In the genomic region with DNA sequence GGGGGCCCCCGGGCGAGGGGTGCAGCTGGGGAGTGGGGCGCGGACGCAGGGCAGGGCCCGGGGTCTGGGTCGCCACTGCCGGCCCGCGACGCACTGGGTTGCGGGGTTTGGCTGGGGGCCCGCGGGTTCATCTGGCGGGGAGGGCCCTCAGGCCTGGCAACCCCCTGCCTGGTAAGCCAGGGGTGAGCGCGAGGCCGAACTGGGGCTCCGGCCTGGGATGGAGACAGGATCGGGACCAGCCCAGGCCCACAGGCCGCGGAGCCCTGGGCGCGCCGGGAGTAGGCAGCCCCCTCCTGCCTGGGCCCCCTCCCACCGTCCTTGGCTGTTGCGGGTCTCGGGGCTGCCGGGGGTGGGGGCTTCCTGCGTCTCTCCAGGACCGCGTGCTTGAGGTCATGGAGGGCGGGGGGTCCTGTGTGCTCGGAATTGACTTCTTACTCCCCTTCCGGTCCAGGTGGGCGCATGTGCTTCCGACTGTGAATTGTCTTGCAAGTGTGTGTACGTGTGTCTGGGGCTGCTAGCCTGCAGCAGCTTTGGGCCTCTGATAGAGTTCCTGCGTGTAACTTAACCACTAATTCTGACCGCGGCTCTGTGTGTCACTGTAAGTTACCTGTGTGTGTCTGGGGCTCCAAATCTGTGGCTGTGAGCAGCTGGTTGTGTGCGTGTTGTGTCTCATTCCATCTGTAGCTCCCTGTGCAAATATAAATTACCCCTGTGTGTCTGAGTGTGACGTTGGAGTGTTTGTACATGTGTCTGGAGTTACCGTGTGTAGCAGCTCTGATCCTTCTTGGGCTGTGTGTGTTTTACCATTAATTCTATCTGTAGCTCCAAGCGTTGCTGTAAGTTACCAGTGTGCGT, we compare ENCODE assay signal across 8 cellular contexts. TPM values are rescaled to one million over a fixed set of nuclear protein-coding genes. Genes with fewer than 3 reads are reported as not detected.
DNase-seq lines count a peak whose midpoint lies in the region; ATAC-seq, FAIRE-seq and TF ChIP-seq lines count a peak whose summit lies in the region.

No MANE protein-coding gene starts in this region.

- H3K4me3 Mint-ChIP-seq in CD4-positive, alpha-beta T cell = peak overlapping the region; percentile 99

- H3K27me3 ChIP-seq in CD4-positive, alpha-beta T cell (ENCODE audit: control insufficient read depth, insufficient read depth, low read length) = no peaks in the 10 kb centered on the region
- H3K27me3 ChIP-seq in OCI-LY3 (ENCODE audit: low read depth, low read length) (no peaks in the 10 kb centered on the region), neutrophil (no peaks in the 10 kb centered on the region), uterus (no peaks in the 10 kb centered on the region)

- no peak for FAIRE-seq in H54 (lab: Jason Lieb, UNC)

- peaks cover 72% of the 10 kb centered on the region for H3K4me1 Mint-ChIP-seq in CD4-positive, alpha-beta T cell (ENCODE audit: low read depth)

- peaks cover 17% of the 10 kb centered on the region; the same call in 1 of the 2 replicates for H3K4me1 ChIP-seq in OCI-LY3 (ENCODE audit: low read length)
- peaks cover 83% of the 10 kb centered on the region in 2 experiments for H3K4me1 ChIP-seq in neutrophil (ENCODE audit: control insufficient read depth in 1 of 2, insufficient read depth in 1 of 2, low read depth in 1 of 2, low read length in 1 of 2)
- no peaks in the 10 kb centered on the region for H3K4me1 ChIP-seq in uterus

- peak; percentile 63 for ATAC-seq in CD4-positive, alpha-beta T cell (ENCODE audit: poor library complexity)

- peak overlapping the region; percentile 77 for H3K4me2 ChIP-seq in OCI-LY3 (ENCODE audit: low read length)

- POLR2A ChIA-PET in CD4-positive, alpha-beta T cell (lab: Charles Lee) = interaction anchor here (1.2 to 10.3 kb wide), 9 partner anchors 8 to 324 kb away, joined by 3 to 205 read pairs (median 6); partner anchors contain the start of genes FXYD5, SCGB2B2, ZNF30 and ZNF302

- TF ChIP-seq POLR2A in H54 (IDR thresholded peaks at IDR 0.05; ENCODE audit: low read depth, low read length) (no peak), uterus (IDR thresholded peaks at IDR 0.05) (no peak)

- TF ChIP-seq CTCF in CD4-positive, alpha-beta T cell (IDR thresholded peaks at IDR 0.05) = no peak
- TF ChIP-seq CTCF in OCI-LY3 (IDR thresholded peaks at IDR 0.05; ENCODE audit: low read depth, low read length) (no peak), fibroblast of the aortic adventitia (IDR thresholded peaks at IDR 0.05; ENCODE audit: insufficient read depth, low read length) (no peak), neutrophil (IDR thresholded peaks at IDR 0.05) (no peak), uterus (IDR thresholded peaks at IDR 0.05) (no peak)

- H3K36me3 ChIP-seq in OCI-LY3 (replicated peaks; ENCODE audit: low read depth, low read length) (peaks cover 19% of the 10 kb centered on the region), neutrophil (peaks cover 13% of the 10 kb centered on the region), uterus (no peaks in the 10 kb centered on the region)

- H3K9me3 ChIP-seq in CD4-positive, alpha-beta T cell (ENCODE audit: control insufficient read depth, low read length) = no peaks in the 10 kb centered on the region
- no peaks in the 10 kb centered on the region for H3K9me3 ChIP-seq in OCI-LY3 (ENCODE audit: insufficient read depth, low read length)
- no peaks in the 10 kb centered on the region for H3K9me3 ChIP-seq in neutrophil
- no peaks in the 10 kb centered on the region for H3K9me3 ChIP-seq in uterus

- H3K36me3 Mint-ChIP-seq in CD4-positive, alpha-beta T cell (ENCODE audit: low read depth) = peaks cover 51% of the 10 kb centered on the region

- peak overlapping the region; percentile 79 for H3K27ac ChIP-seq in CD4-positive, alpha-beta T cell (ENCODE audit: low read depth, low read length)
- H3K27ac ChIP-seq in OCI-LY3 (ENCODE audit: low read length) = peak overlapping the region; percentile 67
- peak overlapping the region; percentile 99 for H3K27ac ChIP-seq in neutrophil
- peak overlapping the region; percentile 99 for H3K27ac ChIP-seq in uterus

- CTCF ChIA-PET in CD4-positive, alpha-beta T cell (lab: Charles Lee) = interaction anchor here (0.9 to 3.5 kb wide), 4 partner anchors 13 to 162 kb away, joined by 3 to 31 read pairs (median 6); no protein-coding TSS in a partner anchor

- peak overlapping the region; percentile 93 for H3K9ac ChIP-seq in OCI-LY3 (ENCODE audit: low read length)

- DNase-seq in CD4-positive, alpha-beta T cell = peak; percentile 48 to 81 (median 60)
- peak; percentile 65 for DNase-seq in H54 (ENCODE audit: insufficient read length, low spot score)
- DNase-seq in activated T-helper 1 cell treated with Interleukin-2 at 50 U/mL for 16 hours (ENCODE audit: low read depth) = peak; percentile 43
- peak; percentile 41 for DNase-seq in fibroblast of the aortic adventitia (ENCODE audit: low read depth)
- DNase-seq in uterus = no peak
- no peak for DNase-seq in ecto neural progenitor cell (ENCODE audit: low spot score)

- H3K9me3 Mint-ChIP-seq in CD4-positive, alpha-beta T cell = no peaks in the 10 kb centered on the region

- H3K79me2 ChIP-seq in OCI-LY3 (ENCODE audit: low read length) = peaks cover 61% of the 10 kb centered on the region

- peak overlapping the region; percentile 98 for H3K27ac Mint-ChIP-seq in CD4-positive, alpha-beta T cell

- peak overlapping the region; percentile 96 for H3K4me3 ChIP-seq in OCI-LY3 (ENCODE audit: low read length)
- peak overlapping the region; percentile 77 for H3K4me3 ChIP-seq in fibroblast of the aortic adventitia (ENCODE audit: low read depth, low read length)
- peak overlapping the region; percentile 74 to 97 for H3K4me3 ChIP-seq in neutrophil (ENCODE audit: low read depth in 1 of 2, low read length in 1 of 2)
- H3K4me3 ChIP-seq in uterus = peak overlapping the region; percentile 65 to 86

- intact Hi-C loops in CD4-positive, alpha-beta T cell (cut with DNase I, micrococcal nuclease) = loop anchor here in 1 of 2 experiments (1.0 to 10.0 kb wide), 4 partner anchors 12 to 326 kb away; partner anchors contain the start of genes SCGB2B2 and ZNF302
- intact Hi-C loops in uterus (cut with DNase I; ENCODE audit: low total_unique reads) = no loop called here

- H4K20me1 ChIP-seq in OCI-LY3 (ENCODE audit: insufficient read depth, low read length) = peaks cover 35% of the 10 kb centered on the region

- H2AFZ ChIP-seq in OCI-LY3 (ENCODE audit: low read depth, low read length) = peak overlapping the region; percentile 53; the same call in 1 of the 2 replicates

- H3K27me3 Mint-ChIP-seq in CD4-positive, alpha-beta T cell = no peaks in the 10 kb centered on the region

RNA-seq across cellular contexts. Expression of gene GRAMD1A, which starts 0.8 kb away (rescaled TPM):
- total RNA-seq in CD4-positive, alpha-beta T cell = 100 to 1,000 TPM; 221 to 229 TPM
- total RNA-seq in fibroblast of the aortic adventitia (ENCODE audit: low replicate concordance) (25.1 and 27.0 TPM in 2 replicates), uterus (10 to 100 TPM; 40.0 to 89.8 (median 52.2) TPM)

RNA-seq across cellular contexts. Expression of gene SCN1B, which starts 29.4 kb away (rescaled TPM):
- total RNA-seq in CD4-positive, alpha-beta T cell = 1 to 10 TPM; 1.4 to 2.3 TPM
- total RNA-seq in fibroblast of the aortic adventitia (ENCODE audit: low replicate concordance) (7.0 and 12.1 TPM in 2 replicates), uterus (10 to 100 TPM in 1 of 4 donors, under 1 TPM in 3; 0.26 to 15.2 (median 0.78) TPM)

RNA-seq across cellular contexts. Expression of gene ZNF792, which starts 36.8 kb away (rescaled TPM):
- total RNA-seq in CD4-positive, alpha-beta T cell = 1 to 10 TPM; 6.8 to 8.9 TPM
- total RNA-seq in fibroblast of the aortic adventitia (ENCODE audit: low replicate concordance) (1.7 and 3.0 TPM in 2 replicates), uterus (10 to 100 TPM in 2 of 4 donors, 1 to 10 TPM in 2; 4.4 to 16.5 (median 10.7) TPM)

RNA-seq across cellular contexts. Expression of gene HPN, which starts 40.6 kb away (rescaled TPM):
- total RNA-seq in CD4-positive, alpha-beta T cell = not detected
- 0.98 TPM in 1 of 2 replicates, not detected in the other for total RNA-seq in fibroblast of the aortic adventitia (ENCODE audit: low replicate concordance)
- total RNA-seq in uterus = 1 to 10 TPM in 2 of 4 donors, under 1 TPM in 2; 0.26 to 2.7 (median 0.68) TPM

Comparison
In these comparisons a context has a peak if more than half of its experiments do, and no peak if none do; other contexts are left out.
1. DNase-seq: peak in CD4-positive, alpha-beta T cell (10 of 10), H54 (single experiment), activated T-helper 1 cell treated with Interleukin-2 at 50 U/mL for 16 hours (single experiment) and fibroblast of the aortic adventitia (single experiment); none in uterus (0 of 2) and ecto neural progenitor cell (single experiment).
2. Peak in every context shown above with its lines, with median percentiles within 50 percentile points of each other: H3K27ac ChIP-seq and H3K4me3 ChIP-seq.